Comparison of ENCODE assay signal across 26 cellular contexts in genomic region chr1:64655861-64656260, GRCh38.
"Had no signal": no experiment of that assay in that cellular context is flagged by ENCODE, and none has a peak within 500 bp of the region (broad histone marks: within the 10 kb centered on the region; RNA-seq: fewer than 3 reads in every experiment).

No MANE protein-coding gene starts in this region.

- H3K27me3 ChIP-seq: stomach, suprapubic skin, testis, thyroid gland, tibial artery, tibial nerve, transverse colon, upper lobe of left lung, upper lobe of right lung, uterus, vagina had no signal

- H3K4me1 ChIP-seq: stomach, suprapubic skin, testis, thyroid gland, tibial artery, tibial nerve, transverse colon, upper lobe of left lung, upper lobe of right lung, vagina had no signal

- H3K36me3 ChIP-seq: thoracic aorta, tibial nerve, transverse colon, uterus had no signal

- ATAC-seq: stimulated activated effector memory CD8-positive, alpha-beta T cell treated with anti-CD3 and anti-CD28 coated beads, Interleukin-12 subunit alpha, Interleukin-12 subunit beta, amount 100 ng/mL, for 72 hours; stimulated activated memory B cell treated with anti-CD40 and anti-IgM and Interleukin-4, amounts not matched to agents 10 μg/mL and 1 μg/mL and 100 μg/mL, for 72 hours; stimulated activated naive B cell treated with anti-CD40 and anti-IgM and Interleukin-4, amounts not matched to agents 10 μg/mL and 1 μg/mL and 100 μg/mL, for 72 hours; stimulated activated naive CD8-positive, alpha-beta T cell treated with anti-CD3 and anti-CD28 coated beads, Interleukin-15, amount 100 ng/mL, for 72 hours; stimulated activated naive CD8-positive, alpha-beta T cell treated with anti-CD3 and anti-CD28 coated beads, Interleukin-15, Interleukin-2, amounts not matched to agents 100 U/mL and 50 U/mL, for 24 hours; upper lobe of right lung had no signal

- H3K4me3 ChIP-seq: stomach, suprapubic skin, testis, thoracic aorta, thyroid gland, tibial artery, tibial nerve, transverse colon, upper lobe of left lung, upper lobe of right lung, uterus, vagina had no signal

- H3K9me3 ChIP-seq: stomach, suprapubic skin, testis, thoracic aorta, thyroid gland, tibial artery, tibial nerve, transverse colon, upper lobe of left lung, upper lobe of right lung, uterus, vagina had no signal

- DNase-seq: stimulated activated CD4-positive, alpha-beta T cell treated with anti-CD3 and anti-CD28 coated beads, Interleukin-2, amount 100 ng/mL, for 48 hours; stimulated activated CD4-positive, alpha-beta T cell treated with anti-CD3 and anti-CD28 coated beads, Interleukin-4, amount 100 ng/mL, for 1 hour; stimulated activated CD4-positive, alpha-beta T cell treated with anti-CD3 and anti-CD28 coated beads, Interleukin-4, amount 100 ng/mL, for 24 hours; stimulated activated CD4-positive, alpha-beta T cell treated with anti-CD3 and anti-CD28 coated beads, Interleukin-4, amount 100 ng/mL, for 4 hours; stimulated activated CD8-positive, alpha-beta memory T cell treated with anti-CD3 and anti-CD28 coated beads, Interleukin-4, amount 100 ng/mL, for 48 hours; stimulated activated naive B cell treated with anti-CD40 and anti-IgM and Interleukin-4, amounts not matched to agents 10 μg/mL and 1 μg/mL and 100 μg/mL, for 72 hours; stimulated activated naive CD4-positive, alpha-beta T cell; stimulated activated naive CD4-positive, alpha-beta T cell treated with Interleukin-2 at 50 U/mL for 16 hours; stimulated activated naive CD8-positive, alpha-beta T cell treated with anti-CD3 and anti-CD28 coated beads, Interleukin-15, amount 100 ng/mL, for 72 hours; stimulated activated naive CD8-positive, alpha-beta T cell treated with anti-CD3 and anti-CD28 coated beads, Interleukin-15, Interleukin-2, amounts not matched to agents 100 U/mL and 50 U/mL, for 24 hours; stomach; substantia nigra; testis; thyroid gland; tibial artery; transverse colon; trophoblast cell; upper lobe of left lung; upper lobe of right lung; uterus had no signal

- H3K27ac ChIP-seq: stomach, suprapubic skin, testis, thoracic aorta, thyroid gland, tibial artery, tibial nerve, transverse colon, upper lobe of left lung, upper lobe of right lung, vagina had no signal
